ENCODE assay signal across 8 cellular contexts in the genomic region with DNA sequence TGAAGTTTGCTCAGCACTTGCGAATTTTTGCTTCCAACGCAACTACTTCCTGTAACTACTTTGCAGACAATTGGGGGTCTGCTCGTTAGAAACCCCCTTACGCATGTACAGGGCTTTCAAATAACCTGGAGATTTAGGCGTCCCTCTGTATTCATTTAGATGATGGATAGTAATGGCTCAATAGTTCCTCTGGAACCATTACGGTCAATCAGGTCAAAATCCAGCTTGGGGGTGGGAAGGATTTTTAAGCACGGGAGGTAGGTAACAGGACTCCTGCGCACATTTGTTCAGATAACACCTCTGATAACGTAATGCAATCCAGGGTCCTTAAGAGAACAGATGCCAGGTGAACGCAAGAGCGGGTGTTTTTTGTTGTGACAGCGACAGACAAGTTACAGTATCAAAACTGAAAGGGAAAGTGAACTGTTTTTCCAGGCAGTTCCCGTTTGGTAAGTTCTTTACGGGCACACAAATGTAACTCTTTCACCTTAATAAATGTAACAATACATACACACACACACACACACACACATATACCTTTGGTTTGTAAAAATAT. TPM values are rescaled to one million over a fixed set of nuclear protein-coding genes. Genes with fewer than 3 reads are reported as not detected.
DNase-seq lines count a peak whose midpoint lies in the region; ATAC-seq and TF ChIP-seq lines count a peak whose summit lies in the region.

No MANE protein-coding gene starts in this region.

- peak overlapping the region; percentile 82 for H3K9ac ChIP-seq in skeletal muscle satellite cell (ENCODE audit: low read depth, low read length)

- no peaks in the 10 kb centered on the region for H3K36me3 ChIP-seq in skeletal muscle satellite cell (ENCODE audit: insufficient read depth, low read length)

- no peaks in the 10 kb centered on the region for H3K27me3 ChIP-seq in skeletal muscle satellite cell (ENCODE audit: control insufficient read depth, insufficient read depth, low read length)

- H3K9me3 Mint-ChIP-seq in Calu3 (ENCODE audit: low read depth, unreplicated experiment) (no peaks in the 10 kb centered on the region), activated B cell treated with CpG ODN at 0.5 μM for 24 hours (no peaks in the 10 kb centered on the region)

- CTCF ChIA-PET in Calu3 (lab: Charles Lee) (interaction anchor here (0.6 to 0.7 kb wide), 2 partner anchors 12 to 194 kb away, joined by 3 to 10 read pairs; no protein-coding TSS in a partner anchor), activated B cell treated with CpG ODN at 0.5 μM for 24 hours (lab: Charles Lee) (no interaction called here)

- H3K4me1 Mint-ChIP-seq in Calu3 (ENCODE audit: low read depth, unreplicated experiment) (peaks cover 10% of the 10 kb centered on the region), activated B cell treated with CpG ODN at 0.5 μM for 24 hours (peaks cover 46% of the 10 kb centered on the region)

- peaks cover 19% of the 10 kb centered on the region for H3K4me1 ChIP-seq in skeletal muscle satellite cell (ENCODE audit: control insufficient read depth, insufficient read depth, low read length)

- peak; percentile 29 for ATAC-seq in activated B cell treated with CpG ODN at 0.5 μM for 24 hours (ENCODE audit: low read depth)
- no peak for ATAC-seq in HG02571 (IDR thresholded peaks at IDR 0.05; ENCODE audit: unreplicated experiment)
- ATAC-seq in GM21367 (IDR thresholded peaks at IDR 0.05; ENCODE audit: unreplicated experiment), result no peak

- intact Hi-C loops in Calu3 (cut with micrococcal nuclease; ENCODE audit: unreplicated experiment), result loop anchor here (1.0 to 10.0 kb wide), 7 partner anchors 143 to 975 kb away; no protein-coding TSS in a partner anchor
- intact Hi-C loops in activated B cell treated with CpG ODN at 0.5 μM for 24 hours (cut with micrococcal nuclease), result loop anchor here (1.0 to 10.0 kb wide), 7 partner anchors 14 to 1305 kb away; partner anchors contain the start of genes GDF7, RDH14 and RHOB

- POLR2A ChIA-PET in activated B cell treated with CpG ODN at 0.5 μM for 24 hours (lab: Charles Lee), result interaction anchor here (2.9 kb wide), 1 partner anchor 14 kb away, joined by 15 read pairs; no protein-coding TSS in a partner anchor

- H3K36me3 Mint-ChIP-seq in Calu3 (ENCODE audit: insufficient read depth, unreplicated experiment), result peaks cover 41% of the 10 kb centered on the region
- H3K36me3 Mint-ChIP-seq in activated B cell treated with CpG ODN at 0.5 μM for 24 hours (ENCODE audit: low read depth), result peaks cover 6% of the 10 kb centered on the region

- BruUV-seq in Calu3 (replicated peaks; lab: Mats Ljungman, UMichigan), result no TSS peak

- H3K27me3 Mint-ChIP-seq in Calu3 (ENCODE audit: unreplicated experiment) (peaks cover 57% of the 10 kb centered on the region), activated B cell treated with CpG ODN at 0.5 μM for 24 hours (peaks cover 29% of the 10 kb centered on the region)

- H3K9me3 ChIP-seq in skeletal muscle satellite cell (replicated peaks; ENCODE audit: low read length), result no peaks in the 10 kb centered on the region

- H3K27ac Mint-ChIP-seq in Calu3 (ENCODE audit: unreplicated experiment), result peak overlapping the region; percentile 46
- peak overlapping the region; percentile 64 for H3K27ac Mint-ChIP-seq in activated B cell treated with CpG ODN at 0.5 μM for 24 hours

- peak overlapping the region; percentile 82 for H3K4me3 ChIP-seq in skeletal muscle satellite cell (ENCODE audit: low read length)

- peak overlapping the region; percentile 81 for H3K4me3 Mint-ChIP-seq in Calu3 (ENCODE audit: low read depth, unreplicated experiment)
- H3K4me3 Mint-ChIP-seq in activated B cell treated with CpG ODN at 0.5 μM for 24 hours, result peak overlapping the region; percentile 86

- H3K4me2 ChIP-seq in skeletal muscle satellite cell (ENCODE audit: low read length), result peak overlapping the region; percentile 87

- TF ChIP-seq CTCF in Calu3 (IDR thresholded peaks at IDR 0.05; ENCODE audit: unreplicated experiment) (no peak), activated B cell treated with CpG ODN at 0.5 μM for 24 hours (IDR thresholded peaks at IDR 0.05) (no peak)

- no peak for DNase-seq in Calu3
- peak; percentile 65 for DNase-seq in HT-29 (ENCODE audit: low spot score)
- no peak for DNase-seq in activated B cell treated with CpG ODN at 0.5 μM for 24 hours
- peak; percentile 51 for DNase-seq in globus pallidus (ENCODE audit: low spot score)
- no peak for DNase-seq in iPS-NIHi7 (ENCODE audit: extremely low spot score)

RNA-seq across cellular contexts. Expression of gene OSR1, which starts 3.7 kb away (rescaled TPM):
- 1.3 and 1.4 TPM in 2 replicates for total RNA-seq in Calu3 (2022)
- total RNA-seq in HT-29 (2014; rRNA removed; shearing (Covaris generic)), result 8.0 and 8.9 TPM in 2 replicates
- not detected in 2 replicates for total RNA-seq in activated B cell treated with CpG ODN at 0.5 μM for 24 hours
- 7.9 and 24.7 TPM in 2 replicates for total RNA-seq in skeletal muscle satellite cell (2012; rRNA removed)

Comparison
In these comparisons a context has a peak if more than half of its experiments do, and no peak if none do; other contexts are left out.
1. DNase-seq: peak in HT-29 (single experiment) and globus pallidus (single experiment); none in Calu3 (single experiment), activated B cell treated with CpG ODN at 0.5 μM for 24 hours (single experiment) and iPS-NIHi7 (single experiment).